ENCODE assay signal across 28 cellular contexts in the genomic region with DNA sequence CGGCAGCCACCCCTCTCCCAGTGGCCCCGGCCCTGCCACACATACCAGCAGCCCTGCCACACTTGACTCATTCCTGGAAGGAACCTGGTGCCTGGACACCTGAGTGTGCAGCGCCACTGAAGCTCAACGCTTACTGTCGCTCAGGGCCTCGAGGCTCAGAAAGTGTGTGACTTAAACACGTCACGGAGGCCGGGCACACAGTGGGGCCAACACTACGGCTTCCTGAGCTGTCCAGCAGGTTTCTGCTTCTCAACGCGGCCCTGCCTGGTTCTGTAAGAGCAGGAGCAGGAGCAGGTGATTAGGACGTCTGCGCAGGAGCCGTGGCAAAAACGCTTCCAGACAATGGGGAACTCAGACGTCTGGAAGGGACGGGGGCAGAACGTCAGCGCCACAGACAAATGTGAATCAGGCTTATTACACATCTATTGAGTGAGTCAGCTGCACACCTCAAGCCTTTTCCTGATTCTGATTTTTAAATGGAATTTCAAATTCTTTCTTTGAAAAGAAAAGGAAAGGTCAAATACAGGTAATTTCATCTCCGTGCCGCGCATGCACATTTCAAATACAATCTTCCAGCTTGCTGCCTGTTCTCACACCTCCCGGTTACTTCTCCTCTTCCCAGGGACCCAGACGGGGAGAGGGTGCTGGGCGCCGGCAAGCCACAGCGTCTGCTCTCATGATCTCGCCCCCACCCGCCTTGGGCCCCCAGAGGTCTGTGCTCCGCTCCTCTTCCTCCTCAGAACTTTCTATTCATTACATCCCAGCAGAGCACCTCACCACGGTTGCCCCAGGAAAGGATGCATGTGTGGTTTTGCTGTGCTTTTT.
"Had no signal": no experiment of that assay in that cellular context is flagged by ENCODE, and none has a peak within 500 bp of the region (broad histone marks: within the 10 kb centered on the region; RNA-seq: fewer than 3 reads in every experiment).

No MANE protein-coding gene starts in this region.

- H3K9me3 ChIP-seq: adrenal gland, ascending aorta, mucosa of descending colon, right lobe of liver, stomach, suprapubic skin, uterus had no signal

- H3K27ac ChIP-seq: adrenal gland, ascending aorta, brain microvascular endothelial cell, right lobe of liver, stomach, suprapubic skin, tibial nerve, uterus had no signal

- H3K4me3 ChIP-seq: adrenal gland, ascending aorta, mucosa of descending colon, right lobe of liver, skin epidermis, stomach, suprapubic skin, tibial nerve, uterus had no signal

- H3K36me3 ChIP-seq: adrenal gland, ascending aorta, brain microvascular endothelial cell, right lobe of liver, stomach, suprapubic skin, tibial nerve, uterus had no signal

- H3K9me3 Mint-ChIP-seq: activated B cell treated with CpG ODN at 0.5 μM for 24 hours; activated T-cell treated with anti-CD3 and anti-CD28 coated beads, Interleukin-2, amount 50 U/mL, for 4 hours; activated T-helper 2 cell treated with anti-CD3 and anti-CD28 coated beads, Interferon-gamma antibody, Interleukin-2, Interleukin-4, amounts not matched to agents 10 μg/mL and 5 μg/mL and 100 μg/mL, durations not matched to agents 14 hours and 24 hours and 36 hours; central memory CD8-positive, alpha-beta T cell; nephron progenitor cell; stimulated activated effector memory CD8-positive, alpha-beta T cell treated with anti-CD3 and anti-CD28 coated beads, Interleukin-12 subunit alpha, Interleukin-12 subunit beta, amount 100 ng/mL, for 72 hours had no signal

- H3K4me3 Mint-ChIP-seq: activated B cell treated with CpG ODN at 0.5 μM for 24 hours; activated CD4-positive, alpha-beta T cell treated with anti-CD3 and anti-CD28 coated beads for 36 hours; activated naive CD8-positive, alpha-beta T cell; activated T-cell treated with anti-CD3 and anti-CD28 coated beads, Interleukin-2, amount 50 U/mL, for 4 hours; central memory CD8-positive, alpha-beta T cell; nephron progenitor cell; stimulated activated effector memory CD8-positive, alpha-beta T cell treated with anti-CD3 and anti-CD28 coated beads, Interleukin-12 subunit alpha, Interleukin-12 subunit beta, amount 100 ng/mL, for 72 hours had no signal

- H3K27me3 ChIP-seq: adrenal gland, ascending aorta, brain microvascular endothelial cell, right lobe of liver, tibial nerve, uterus had no signal

- DNase-seq: activated B cell treated with CpG ODN at 0.5 μM for 24 hours; activated CD4-positive, alpha-beta T cell treated with anti-CD3 and anti-CD28 coated beads for 36 hours; activated CD4-positive, alpha-beta T cell treated with anti-CD3 and anti-CD28 coated beads, Interleukin-2, amount 50 U/mL, for 48 hours; activated CD8-positive, alpha-beta memory T cell treated with anti-CD3 and anti-CD28 coated beads, Interleukin-2, amount 50 U/mL, for 48 hours; activated naive CD4-positive, alpha-beta T cell; activated T-cell treated with anti-CD3 and anti-CD28 coated beads, Interleukin-2, amount 50 U/mL, for 4 hours; adrenal gland; brain microvascular endothelial cell; glutamatergic neuron; hippocampal formation; left cardiac atrium; mesenchymal stem cell; mucosa of descending colon; nephron progenitor cell; occipital lobe; stimulated activated CD4-positive, alpha-beta T cell treated with anti-CD3 and anti-CD28 coated beads, Interleukin-2, amount 100 ng/mL, for 24 hours; stomach; T-helper 1 cell; uterus had no signal

- ATAC-seq: activated CD4-positive, alpha-beta T cell treated with anti-CD3 and anti-CD28 coated beads for 36 hours; activated T-cell treated with anti-CD3 and anti-CD28 coated beads, Interleukin-2, amount 50 U/mL, for 4 hours; left cardiac atrium; mucosa of descending colon; right lobe of liver; stimulated activated effector memory CD8-positive, alpha-beta T cell treated with anti-CD3 and anti-CD28 coated beads, Interleukin-12 subunit alpha, Interleukin-12 subunit beta, amount 100 ng/mL, for 72 hours had no signal

- H3K4me1 Mint-ChIP-seq: activated CD4-positive, alpha-beta T cell treated with anti-CD3 and anti-CD28 coated beads for 36 hours; central memory CD8-positive, alpha-beta T cell had no signal

- H3K27ac Mint-ChIP-seq: activated B cell treated with CpG ODN at 0.5 μM for 24 hours; activated CD4-positive, alpha-beta T cell treated with anti-CD3 and anti-CD28 coated beads for 36 hours; activated naive CD8-positive, alpha-beta T cell; activated T-helper 2 cell treated with anti-CD3 and anti-CD28 coated beads, Interferon-gamma antibody, Interleukin-2, Interleukin-4, amounts not matched to agents 10 μg/mL and 5 μg/mL and 100 μg/mL, durations not matched to agents 14 hours and 24 hours and 36 hours; nephron progenitor cell; stimulated activated effector memory CD8-positive, alpha-beta T cell treated with anti-CD3 and anti-CD28 coated beads, Interleukin-12 subunit alpha, Interleukin-12 subunit beta, amount 100 ng/mL, for 72 hours had no signal

- H3K36me3 Mint-ChIP-seq: activated naive CD8-positive, alpha-beta T cell had no signal

- H3K4me1 ChIP-seq: adrenal gland, ascending aorta, right lobe of liver, stomach, suprapubic skin, tibial nerve, uterus had no signal
